15 cellular contexts compared by ENCODE assay signal in genomic region chr9:120902824-120903608, GRCh38. TPM values are rescaled to one million over a fixed set of nuclear protein-coding genes. Genes with fewer than 3 reads are reported as not detected.
DNase-seq lines count a peak whose midpoint lies in the region; ATAC-seq and TF ChIP-seq lines count a peak whose summit lies in the region.
"Had no signal": no experiment of that assay in that cellular context is flagged by ENCODE, and none has a peak within 500 bp of the region (broad histone marks: within the 10 kb centered on the region; RNA-seq: fewer than 3 reads in every experiment).

No MANE protein-coding gene starts in this region.

- H2AFZ ChIP-seq in SU-DHL-6 (ENCODE audit: low read depth, low read length, severe bottlenecking) (no peak overlapping the region), hepatocyte (no peak overlapping the region)

- no peaks in the 10 kb centered on the region for H3K9me3 ChIP-seq in CD4-positive, CD25-positive, alpha-beta regulatory T cell (ENCODE audit: control insufficient read depth in 2 of 2, low read length in 2 of 2)
- H3K9me3 ChIP-seq in SU-DHL-6 (ENCODE audit: insufficient read depth, low read length) (no peaks in the 10 kb centered on the region), SJCRH30 (replicated peaks) (no peaks in the 10 kb centered on the region), hepatocyte (ENCODE audit: low read depth) (no peaks in the 10 kb centered on the region)
- H3K9me3 ChIP-seq: right atrium auricular region had no signal

- H4K20me1 ChIP-seq in SU-DHL-6 (ENCODE audit: low read depth, low read length) (no peaks in the 10 kb centered on the region), hepatocyte (ENCODE audit: insufficient read depth, poor library complexity, severe bottlenecking) (no peaks in the 10 kb centered on the region)

- H3K9me2 ChIP-seq in SU-DHL-6 (replicated peaks; ENCODE audit: insufficient read depth, low read length): no peaks in the 10 kb centered on the region
- H3K9me2 ChIP-seq in hepatocyte (replicated peaks; ENCODE audit: insufficient read depth): no peaks in the 10 kb centered on the region

- H3K27me3 ChIP-seq in CD4-positive, CD25-positive, alpha-beta regulatory T cell (ENCODE audit: control insufficient read depth, insufficient read depth, low read length): no peaks in the 10 kb centered on the region
- H3K27me3 ChIP-seq in SU-DHL-6 (ENCODE audit: low read length) (no peaks in the 10 kb centered on the region), SJCRH30 (no peaks in the 10 kb centered on the region), hepatocyte (no peaks in the 10 kb centered on the region)
- H3K27me3 ChIP-seq: right atrium auricular region had no signal

- H3F3A ChIP-seq in SU-DHL-6 (ENCODE audit: insufficient read depth): peaks cover 23% of the 10 kb centered on the region

- H3K36me3 ChIP-seq in CD4-positive, CD25-positive, alpha-beta regulatory T cell (ENCODE audit: control insufficient read depth, insufficient read depth, low read length): peaks cover 49% of the 10 kb centered on the region
- H3K36me3 ChIP-seq in SU-DHL-6 (ENCODE audit: low read length) (no peaks in the 10 kb centered on the region), SJCRH30 (no peaks in the 10 kb centered on the region), hepatocyte (replicated peaks; ENCODE audit: insufficient read depth, low read depth) (no peaks in the 10 kb centered on the region)
- H3K36me3 ChIP-seq: right atrium auricular region had no signal

- ATAC-seq in CD4-positive, CD25-positive, alpha-beta regulatory T cell (ENCODE audit: low read depth in 2 of 2): no peak
- ATAC-seq in effector memory CD8-positive, alpha-beta T cell (replicated peaks): no peak

- H3K4me3 ChIP-seq in CD4-positive, CD25-positive, alpha-beta regulatory T cell (ENCODE audit: low read depth, low read length): peak overlapping the region; percentile 6
- H3K4me3 ChIP-seq in SU-DHL-6 (ENCODE audit: insufficient read depth, low read length, poor library complexity, severe bottlenecking): no peak overlapping the region
- H3K4me3 ChIP-seq in SJCRH30: no peak overlapping the region
- no peak overlapping the region for H3K4me3 ChIP-seq in hepatocyte
- H3K4me3 ChIP-seq: lung, right atrium auricular region had no signal

- H3K27me3 Mint-ChIP-seq in CD4-positive, CD25-positive, alpha-beta regulatory T cell: no peaks in the 10 kb centered on the region
- H3K27me3 Mint-ChIP-seq in effector memory CD8-positive, alpha-beta T cell: no peaks in the 10 kb centered on the region

- H3K9ac ChIP-seq in SU-DHL-6 (ENCODE audit: low read length): peak overlapping the region; percentile 50

- no peaks in the 10 kb centered on the region for H3K9me3 Mint-ChIP-seq in CD4-positive, CD25-positive, alpha-beta regulatory T cell
- no peaks in the 10 kb centered on the region for H3K9me3 Mint-ChIP-seq in effector memory CD8-positive, alpha-beta T cell
- H3K9me3 Mint-ChIP-seq: CD14-positive monocyte, endodermal cell had no signal

- peaks cover 19 to 92% (median 67%) of the 10 kb centered on the region in 4 donors for H3K4me1 Mint-ChIP-seq in CD4-positive, CD25-positive, alpha-beta regulatory T cell
- peaks cover 39 to 57% of the 10 kb centered on the region in 2 donors for H3K4me1 Mint-ChIP-seq in effector memory CD8-positive, alpha-beta T cell (ENCODE audit: low read depth in 2 of 2)

- H3K4me1 ChIP-seq in CD4-positive, CD25-positive, alpha-beta regulatory T cell (ENCODE audit: control insufficient read depth, insufficient read depth, low read length, poor library complexity, severe bottlenecking): peaks cover 78% of the 10 kb centered on the region
- H3K4me1 ChIP-seq in SJCRH30 (no peaks in the 10 kb centered on the region), hepatocyte (ENCODE audit: insufficient read depth) (no peaks in the 10 kb centered on the region)
- H3K4me1 ChIP-seq: right atrium auricular region had no signal

- 84% methylated on average over 12 of the region's 12 CpGs for whole genome bisulfite sequencing in hepatocyte (ENCODE audit: low lambda C conversion rate, missing lambda C conversion rate)

- peak overlapping the region; percentile 53 to 89 (median 79) for H3K4me3 Mint-ChIP-seq in CD4-positive, CD25-positive, alpha-beta regulatory T cell
- peak overlapping the region; percentile 7 to 77 for H3K4me3 Mint-ChIP-seq in effector memory CD8-positive, alpha-beta T cell
- H3K4me3 Mint-ChIP-seq: CD14-positive monocyte, endodermal cell had no signal

- H3K36me3 Mint-ChIP-seq in CD4-positive, CD25-positive, alpha-beta regulatory T cell: peaks cover 50% of the 10 kb centered on the region
- H3K36me3 Mint-ChIP-seq in effector memory CD8-positive, alpha-beta T cell (ENCODE audit: insufficient read depth): peaks cover 49% of the 10 kb centered on the region

- H3K27ac Mint-ChIP-seq in CD4-positive, CD25-positive, alpha-beta regulatory T cell: peak overlapping the region; percentile 93 to 100 (median 93)
- peak overlapping the region; percentile 86 to 97 for H3K27ac Mint-ChIP-seq in effector memory CD8-positive, alpha-beta T cell
- H3K27ac Mint-ChIP-seq: endodermal cell had no signal

- peak overlapping the region; percentile 98 for H3K27ac ChIP-seq in CD4-positive, CD25-positive, alpha-beta regulatory T cell (ENCODE audit: insufficient read depth, low read length, poor library complexity, severe bottlenecking)
- H3K27ac ChIP-seq in SU-DHL-6 (ENCODE audit: low read depth, low read length) (peak overlapping the region; percentile 95), SJCRH30 (no peak overlapping the region), hepatocyte (no peak overlapping the region)
- H3K27ac ChIP-seq: right atrium auricular region had no signal

- DNase-seq in CD4-positive, CD25-positive, alpha-beta regulatory T cell: no peak
- DNase-seq in DMS79 treated with DMSO at 0.1 percent for 48 hours (lab: John Stamatoyannopoulos, UW): peak; percentile 63
- DNase-seq in effector memory CD8-positive, alpha-beta T cell: no peak
- no peak for DNase-seq in NOMO-1 treated with dmso at 0.1 percent for 144 hours (lab: John Stamatoyannopoulos, UW; ENCODE audit: unreplicated experiment)
- DNase-seq in SJCRH30: no peak
- no peak for DNase-seq in LoVo (ENCODE audit: low spot score)
- no peak for DNase-seq in hepatocyte (ENCODE audit: low spot score)
- DNase-seq: endodermal cell, H7, KBM-7, SIG-M5 had no signal

- TF ChIP-seq CTCF in SU-DHL-6 (IDR thresholded peaks at IDR 0.05; ENCODE audit: insufficient read depth, low read length, poor library complexity, severe bottlenecking) (no peak), hepatocyte (IDR thresholded peaks at IDR 0.05; ENCODE audit: poor library complexity) (no peak)

- H3K4me2 ChIP-seq in SU-DHL-6 (ENCODE audit: low read depth, low read length, poor library complexity, severe bottlenecking) (peak overlapping the region; percentile 52), hepatocyte (no peak overlapping the region)

- H3K79me2 ChIP-seq in SU-DHL-6 (ENCODE audit: insufficient read depth, low read length): no peaks in the 10 kb centered on the region
- no peaks in the 10 kb centered on the region for H3K79me2 ChIP-seq in hepatocyte

RNA-seq across cellular contexts. Expression of gene TRAF1, which starts 23.6 kb away (rescaled TPM):
- 167 TPM for total RNA-seq in CD4-positive, CD25-positive, alpha-beta regulatory T cell
- 10 to 100 TPM; 13.5 to 18.7 (median 16.5) TPM for polyA plus RNA-seq in CD4-positive, CD25-positive, alpha-beta regulatory T cell
- total RNA-seq in SJCRH30 (2014; rRNA removed; shearing (Covaris generic)): 0.25 and 0.26 TPM in 2 replicates
- total RNA-seq in hepatocyte: 4.0 and 5.4 TPM in 2 replicates
- 2.2 and 3.3 TPM in 2 replicates for polyA plus RNA-seq in hepatocyte

RNA-seq across cellular contexts. Expression of gene PHF19, which starts 26.0 kb away (rescaled TPM):
- 149 TPM for total RNA-seq in CD4-positive, CD25-positive, alpha-beta regulatory T cell
- 10 to 100 TPM; 21.4 to 43.2 (median 31.9) TPM for polyA plus RNA-seq in CD4-positive, CD25-positive, alpha-beta regulatory T cell
- 20.2 and 24.1 TPM in 2 replicates for total RNA-seq in SJCRH30 (2014; rRNA removed; shearing (Covaris generic))
- total RNA-seq in hepatocyte: 33.7 and 34.8 TPM in 2 replicates
- 25.4 and 30.9 TPM in 2 replicates for polyA plus RNA-seq in hepatocyte

Comparison
In these comparisons a context has a peak if more than half of its experiments do, and no peak if none do; other contexts are left out.
1. H3K27ac ChIP-seq: peak in CD4-positive, CD25-positive, alpha-beta regulatory T cell (single experiment) and SU-DHL-6 (single experiment); none in SJCRH30 (single experiment) and hepatocyte (single experiment).
2. RNA of gene TRAF1, which starts 23.6 kb away (total RNA-seq): 167 TPM in CD4-positive, CD25-positive, alpha-beta regulatory T cell (single experiment); 4.0 to 5.4 TPM in hepatocyte and 0.25 to 0.26 TPM in SJCRH30; every median in the first group is over 10 times any median in the second.